Comparison of ENCODE assay signal across 29 cellular contexts in the genomic region with DNA sequence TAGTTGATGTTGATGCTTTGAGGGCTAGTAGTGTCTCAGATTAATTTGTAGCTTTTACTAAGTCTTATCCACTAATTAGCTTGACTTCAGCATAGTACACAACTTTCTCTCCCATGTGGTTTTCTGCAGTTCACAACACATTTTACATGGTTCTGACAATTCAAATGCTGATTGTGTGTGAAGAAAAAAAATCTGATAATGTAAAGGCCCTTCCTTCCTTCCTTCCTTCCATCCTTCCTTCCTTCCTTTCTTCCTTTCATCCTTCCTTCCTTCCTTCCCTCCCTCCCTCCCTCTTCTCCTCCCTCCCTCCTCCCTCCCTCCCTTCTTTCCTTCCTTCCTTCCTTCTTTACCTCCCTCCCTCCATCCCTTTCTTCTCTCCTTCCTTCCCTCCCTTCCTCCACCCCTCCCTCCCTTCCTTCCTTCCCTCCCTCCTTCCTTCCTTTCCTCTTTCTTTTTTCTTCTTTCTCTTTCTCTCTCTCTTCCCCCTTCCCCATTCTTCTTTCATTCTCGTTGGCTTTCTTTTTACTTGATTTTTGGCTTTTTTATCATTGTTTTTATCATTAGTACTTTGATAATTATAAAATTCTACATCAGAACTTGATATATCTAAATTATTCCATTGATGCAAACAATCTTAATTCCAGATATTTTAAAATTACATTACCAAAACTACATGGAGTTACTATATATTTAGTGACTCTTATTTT.
"Had no signal": no experiment of that assay in that cellular context is flagged by ENCODE, and none has a peak within 500 bp of the region (broad histone marks: within the 10 kb centered on the region; RNA-seq: fewer than 3 reads in every experiment).

No MANE protein-coding gene starts in this region.

- H3K27ac ChIP-seq: ascending aorta, cardiac muscle cell, VCaP had no signal

- H3K4me1 ChIP-seq: ascending aorta had no signal

- H3K36me3 ChIP-seq: ascending aorta, cardiac muscle cell had no signal

- H3K27me3 ChIP-seq: ascending aorta, cardiac muscle cell had no signal

- H3K4me3 ChIP-seq: ascending aorta, cardiac muscle cell had no signal

- DNase-seq: activated CD4-positive, alpha-beta memory T cell treated with anti-CD3 and anti-CD28 coated beads, Interleukin-2, amount 10 ng/mL, durations not matched to agents 7 days and 5 days; activated CD4-positive, alpha-beta T cell treated with anti-CD3 and anti-CD28 coated beads for 1 hour; activated CD4-positive, alpha-beta T cell treated with anti-CD3 and anti-CD28 coated beads for 36 hours; activated CD4-positive, alpha-beta T cell treated with anti-CD3 and anti-CD28 coated beads for 48 hours; activated CD4-positive, alpha-beta T cell treated with anti-CD3 and anti-CD28 coated beads, Interleukin-2, amount 10 ng/mL, durations not matched to agents 7 days and 5 days; activated CD4-positive, alpha-beta T cell treated with anti-CD3 and anti-CD28 coated beads, Interleukin-2, amount 50 U/mL, for 48 hours; activated CD4-positive, CD25-positive, alpha-beta regulatory T cell; activated CD8-positive, alpha-beta memory T cell treated with anti-CD3 and anti-CD28 coated beads for 24 hours; activated CD8-positive, alpha-beta memory T cell treated with anti-CD3 and anti-CD28 coated beads, Interleukin-2, amount 10 ng/mL, durations not matched to agents 7 days and 5 days; activated CD8-positive, alpha-beta memory T cell treated with anti-CD3 and anti-CD28 coated beads, Interleukin-2, amount 50 U/mL, for 48 hours; activated CD8-positive, alpha-beta T cell treated with anti-CD3 and anti-CD28 coated beads, Interleukin-2, amount 10 ng/mL, durations not matched to agents 7 days and 5 days; activated effector memory CD4-positive, alpha-beta T cell treated with Interleukin-2 at 50 U/mL for 16 hours; activated gamma-delta T cell; activated naive CD4-positive, alpha-beta T cell treated with anti-CD3 and anti-CD28 coated beads, Interleukin-2, amount 10 ng/mL, durations not matched to agents 7 days and 5 days; activated naive CD4-positive, alpha-beta T cell treated with Interleukin-2 at 50 U/mL for 16 hours; activated naive CD8-positive, alpha-beta T cell treated with anti-CD3 and anti-CD28 coated beads, Interleukin-2, amount 10 ng/mL, durations not matched to agents 7 days and 5 days; activated naive CD8-positive, alpha-beta T cell treated with anti-CD3 and anti-CD28 coated beads, Interleukin-2, amount 50 U/mL, for 24 hours; activated T-cell treated with anti-CD3 and anti-CD28 coated beads, Interleukin-2, amount 50 U/mL, for 24 hours; activated T-cell treated with anti-CD3 and anti-CD28 coated beads, Interleukin-2, amount 50 U/mL, for 48 hours; amygdala; anterior cingulate cortex; caudate nucleus; cerebellar nuclear complex; T-helper 1 cell; T-helper 2 cell; T-helper 9 cell had no signal

- H3K9me3 ChIP-seq: ascending aorta had no signal
